In the genomic region with DNA sequence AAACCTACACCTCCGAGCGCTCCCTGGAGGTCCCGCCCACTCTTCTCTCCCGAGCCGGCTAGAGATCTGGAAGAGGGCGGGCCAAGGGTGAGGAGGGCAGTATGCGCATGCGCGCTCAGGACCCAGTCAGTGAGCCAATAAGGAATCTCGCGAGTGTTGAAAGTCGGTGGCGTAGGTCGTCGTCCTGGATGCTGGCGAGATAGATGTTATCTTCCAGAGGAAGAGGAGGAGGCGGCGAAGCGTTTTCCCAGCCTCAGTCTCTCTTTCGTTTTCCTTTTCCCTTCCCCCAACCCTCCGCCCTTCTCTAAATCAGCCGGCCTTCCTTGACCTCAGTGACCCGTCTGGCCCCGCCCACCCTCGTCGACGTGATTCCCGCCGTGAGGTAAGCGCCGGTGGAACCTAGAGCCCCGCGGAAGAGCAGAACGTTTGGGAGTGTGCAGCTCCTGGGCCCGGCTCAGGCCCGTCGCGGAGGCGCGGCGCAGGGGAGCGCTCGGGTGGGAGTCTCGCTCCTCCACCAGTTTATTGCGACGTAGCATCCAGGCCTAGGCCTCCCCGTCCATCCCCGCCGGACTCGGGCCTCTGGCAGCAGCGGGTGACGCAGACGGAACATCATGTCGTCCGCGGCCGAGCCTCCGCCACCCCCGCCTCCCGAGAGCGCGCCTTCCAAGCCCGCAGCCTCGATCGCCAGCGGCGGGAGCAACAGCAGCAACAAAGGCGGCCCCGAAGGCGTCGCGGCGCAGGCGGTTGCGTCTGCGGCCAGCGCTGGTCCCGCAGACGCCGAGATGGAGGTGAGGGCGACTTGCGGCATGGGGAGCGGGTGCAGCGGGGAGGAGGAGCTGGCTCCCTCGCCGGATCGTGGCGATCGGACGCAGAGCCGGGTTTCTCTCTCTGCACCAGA, we compare ENCODE assay signal across 1 cellular context.
TF ChIP-seq lines count a peak whose summit lies in the region.

SMARCA5 (plus strand) TSS at position 389 of the 898 bp plus-strand sequence; CDS start at position 612, 223 bp downstream.

TF ChIP-seq in HepG2, 621 proteins besides CTCF, POLR2A, EP300 and RAD21 (continued from another document and continues in another):
- TF ChIP-seq ZNF670 (CRISPR knock-in tag; IDR thresholded peaks at IDR 0.05; ENCODE audit: borderline replicate concordance) (peak; percentile 94), XRCC5 (optimal IDR thresholded peaks at IDR 0.05; ENCODE audit: low read length) (peak; percentile 60), ZNF337 (CRISPR knock-in tag; IDR thresholded peaks at IDR 0.05; ENCODE audit: borderline replicate concordance, low read depth) (peak; percentile 17; the same call in 1 of the 2 replicates), NFIB (CRISPR knock-in tag; IDR thresholded peaks at IDR 0.05; ENCODE audit: borderline replicate concordance) (no peak), GZF1 (CRISPR knock-in tag; IDR thresholded peaks at IDR 0.05) (peak; percentile 78; the same call in 1 of the 2 replicates), ARNT2 (CRISPR knock-in tag; IDR thresholded peaks at IDR 0.05; ENCODE audit: low read depth) (peak; percentile 44; the same call in 1 of the 2 replicates), HOXA3 (CRISPR knock-in tag; IDR thresholded peaks at IDR 0.05) (peak; percentile 76; the same call in 1 of the 2 replicates), ZNF33A (CRISPR knock-in tag; IDR thresholded peaks at IDR 0.05; ENCODE audit: borderline replicate concordance) (no peak), ZKSCAN5 (CRISPR knock-in tag; IDR thresholded peaks at IDR 0.05) (0 out of 2 replicates have a peak, but pooled peaks have one; percentile 22), ATF5 (CRISPR knock-in tag; IDR thresholded peaks at IDR 0.05; ENCODE audit: low read depth) (no peak), ZNF543 (CRISPR knock-in tag; IDR thresholded peaks at IDR 0.05) (peak; percentile 32; the same call in 1 of the 2 replicates), SATB2 (CRISPR knock-in tag; IDR thresholded peaks at IDR 0.05) (no peak), BORCS8-MEF2B (CRISPR knock-in tag; IDR thresholded peaks at IDR 0.05) (peak; percentile 63), MAZ (IDR thresholded peaks at IDR 0.05; ENCODE audit: borderline replicate concordance, low read depth, low read length) (peak; percentile 23; the same call in 1 of the 2 replicates), MAZ (CRISPR knock-in tag; IDR thresholded peaks at IDR 0.05; ENCODE audit: low read depth) (peak; percentile 78), ADNP (CRISPR knock-in tag; IDR thresholded peaks at IDR 0.05) (no peak), DNMT1 (CRISPR knock-in tag; IDR thresholded peaks at IDR 0.05) (no peak), MYPOP (CRISPR knock-in tag; IDR thresholded peaks at IDR 0.05) (peak; percentile 89), MIXL1 (CRISPR knock-in tag; IDR thresholded peaks at IDR 0.05) (peak; percentile 37), MED8 (CRISPR knock-in tag; IDR thresholded peaks at IDR 0.05; ENCODE audit: insufficient replicate concordance) (peak; percentile 26), SYNCRIP (IDR thresholded peaks at IDR 0.05; ENCODE audit: insufficient read depth, low read depth, low read length) (no peak), RNF2 (conservative IDR thresholded peaks at IDR 0.05; ENCODE audit: low read depth) (no peak), MEIS2 (CRISPR knock-in tag; IDR thresholded peaks at IDR 0.05) (no peak), PHF5A (CRISPR knock-in tag; IDR thresholded peaks at IDR 0.05; ENCODE audit: low read depth, unreplicated experiment) (no peak), ZNF282 (IDR thresholded peaks at IDR 0.05; ENCODE audit: partially characterized antibody) (no peak), SRSF9 (IDR thresholded peaks at IDR 0.05; ENCODE audit: borderline replicate concordance, insufficient read depth, low read depth, low read length, poor library complexity, severe bottlenecking) (no peak), KLF13 (CRISPR knock-in tag; IDR thresholded peaks at IDR 0.05) (no peak), PHB2 (IDR thresholded peaks at IDR 0.05; ENCODE audit: partially characterized antibody) (no peak), ZNF788 (CRISPR knock-in tag; IDR thresholded peaks at IDR 0.05; ENCODE audit: borderline replicate concordance) (no peak; the same call in 1 of the 2 replicates), PHF21A (CRISPR knock-in tag; IDR thresholded peaks at IDR 0.05) (no peak), FLYWCH1 (CRISPR knock-in tag; IDR thresholded peaks at IDR 0.05) (peak; percentile 64; the same call in 1 of the 2 replicates), ZNF672 (CRISPR knock-in tag; IDR thresholded peaks at IDR 0.05) (no peak), BHLHE40 (IDR thresholded peaks at IDR 0.05; ENCODE audit: low read length) (no peak), NCOA1 (CRISPR knock-in tag; IDR thresholded peaks at IDR 0.05) (no peak), SMAD1 (CRISPR knock-in tag; IDR thresholded peaks at IDR 0.05; ENCODE audit: borderline replicate concordance, low read depth) (no peak), PITX1 (CRISPR knock-in tag; IDR thresholded peaks at IDR 0.05) (peak; percentile 56), ZNF362 (CRISPR knock-in tag; IDR thresholded peaks at IDR 0.05; ENCODE audit: borderline replicate concordance) (no peak), MAF1 (CRISPR knock-in tag; IDR thresholded peaks at IDR 0.05; ENCODE audit: borderline replicate concordance) (no peak), ZNF432 (CRISPR knock-in tag; IDR thresholded peaks at IDR 0.05; ENCODE audit: borderline replicate concordance) (no peak), CREM (IDR thresholded peaks at IDR 0.05) (peak; percentile 76), CREM (CRISPR knock-in tag; IDR thresholded peaks at IDR 0.05) (no peak), ZNF263 (CRISPR knock-in tag; IDR thresholded peaks at IDR 0.05) (no peak; the same call in 1 of the 2 replicates), ZSCAN29 (CRISPR knock-in tag; conservative IDR thresholded peaks at IDR 0.05) (no peak), RXRA (CRISPR knock-in tag; IDR thresholded peaks at IDR 0.05) (no peak; the same call in 1 of the 2 replicates), GATAD2A (CRISPR knock-in tag; IDR thresholded peaks at IDR 0.05) (no peak), DNMT3B (CRISPR knock-in tag; conservative IDR thresholded peaks at IDR 0.05) (0 out of 2 replicates have a peak, but pooled peaks have one; percentile 54)
- TF ChIP-seq, protein P1, sequence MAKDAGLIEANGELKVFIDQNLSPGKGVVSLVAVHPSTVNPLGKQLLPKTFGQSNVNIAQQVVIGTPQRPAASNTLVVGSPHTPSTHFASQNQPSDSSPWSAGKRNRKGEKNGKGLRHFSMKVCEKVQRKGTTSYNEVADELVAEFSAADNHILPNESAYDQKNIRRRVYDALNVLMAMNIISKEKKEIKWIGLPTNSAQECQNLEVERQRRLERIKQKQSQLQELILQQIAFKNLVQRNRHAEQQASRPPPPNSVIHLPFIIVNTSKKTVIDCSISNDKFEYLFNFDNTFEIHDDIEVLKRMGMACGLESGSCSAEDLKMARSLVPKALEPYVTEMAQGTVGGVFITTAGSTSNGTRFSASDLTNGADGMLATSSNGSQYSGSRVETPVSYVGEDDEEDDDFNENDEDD (CRISPR knock-in tag; IDR thresholded peaks at IDR 0.05; ENCODE audit: borderline replicate concordance): no peak
- TF ChIP-seq, protein P2, sequence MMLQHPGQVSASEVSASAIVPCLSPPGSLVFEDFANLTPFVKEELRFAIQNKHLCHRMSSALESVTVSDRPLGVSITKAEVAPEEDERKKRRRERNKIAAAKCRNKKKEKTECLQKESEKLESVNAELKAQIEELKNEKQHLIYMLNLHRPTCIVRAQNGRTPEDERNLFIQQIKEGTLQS (CRISPR knock-in tag; IDR thresholded peaks at IDR 0.05): 0 out of 2 replicates have a peak, but pooled peaks have one; percentile 19
- TF ChIP-seq, protein P3, sequence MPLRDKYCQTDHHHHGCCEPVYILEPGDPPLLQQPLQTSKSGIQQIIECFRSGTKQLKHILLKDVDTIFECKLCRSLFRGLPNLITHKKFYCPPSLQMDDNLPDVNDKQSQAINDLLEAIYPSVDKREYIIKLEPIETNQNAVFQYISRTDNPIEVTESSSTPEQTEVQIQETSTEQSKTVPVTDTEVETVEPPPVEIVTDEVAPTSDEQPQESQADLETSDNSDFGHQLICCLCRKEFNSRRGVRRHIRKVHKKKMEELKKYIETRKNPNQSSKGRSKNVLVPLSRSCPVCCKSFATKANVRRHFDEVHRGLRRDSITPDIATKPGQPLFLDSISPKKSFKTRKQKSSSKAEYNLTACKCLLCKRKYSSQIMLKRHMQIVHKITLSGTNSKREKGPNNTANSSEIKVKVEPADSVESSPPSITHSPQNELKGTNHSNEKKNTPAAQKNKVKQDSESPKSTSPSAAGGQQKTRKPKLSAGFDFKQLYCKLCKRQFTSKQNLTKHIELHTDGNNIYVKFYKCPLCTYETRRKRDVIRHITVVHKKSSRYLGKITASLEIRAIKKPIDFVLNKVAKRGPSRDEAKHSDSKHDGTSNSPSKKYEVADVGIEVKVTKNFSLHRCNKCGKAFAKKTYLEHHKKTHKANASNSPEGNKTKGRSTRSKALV (CRISPR knock-in tag; IDR thresholded peaks at IDR 0.05): no peak; the same call in 1 of the 2 replicates
- TF ChIP-seq, protein P4, sequence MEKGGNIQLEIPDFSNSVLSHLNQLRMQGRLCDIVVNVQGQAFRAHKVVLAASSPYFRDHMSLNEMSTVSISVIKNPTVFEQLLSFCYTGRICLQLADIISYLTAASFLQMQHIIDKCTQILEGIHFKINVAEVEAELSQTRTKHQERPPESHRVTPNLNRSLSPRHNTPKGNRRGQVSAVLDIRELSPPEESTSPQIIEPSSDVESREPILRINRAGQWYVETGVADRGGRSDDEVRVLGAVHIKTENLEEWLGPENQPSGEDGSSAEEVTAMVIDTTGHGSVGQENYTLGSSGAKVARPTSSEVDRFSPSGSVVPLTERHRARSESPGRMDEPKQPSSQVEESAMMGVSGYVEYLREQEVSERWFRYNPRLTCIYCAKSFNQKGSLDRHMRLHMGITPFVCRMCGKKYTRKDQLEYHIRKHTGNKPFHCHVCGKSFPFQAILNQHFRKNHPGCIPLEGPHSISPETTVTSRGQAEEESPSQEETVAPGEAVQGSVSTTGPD (CRISPR knock-in tag; IDR thresholded peaks at IDR 0.05): no peak
- TF ChIP-seq, protein P5, sequence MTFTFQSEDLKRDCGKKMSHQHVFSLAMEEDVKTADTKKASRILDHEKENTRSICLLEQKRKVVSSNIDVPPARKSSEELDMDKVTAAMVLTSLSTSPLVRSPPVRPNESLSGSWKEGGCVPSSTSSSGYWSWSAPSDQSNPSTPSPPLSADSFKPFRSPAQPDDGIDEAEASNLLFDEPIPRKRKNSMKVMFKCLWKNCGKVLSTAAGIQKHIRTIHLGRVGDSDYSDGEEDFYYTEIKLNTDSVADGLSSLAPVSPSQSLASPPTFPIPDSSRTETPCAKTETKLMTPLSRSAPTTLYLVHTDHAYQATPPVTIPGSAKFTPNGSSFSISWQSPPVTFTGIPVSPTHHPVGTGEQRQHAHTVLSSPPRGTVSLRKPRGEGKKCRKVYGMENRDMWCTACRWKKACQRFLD (CRISPR knock-in tag; IDR thresholded peaks at IDR 0.05; ENCODE audit: borderline replicate concordance): no peak; the same call in 1 of the 2 replicates
- TF ChIP-seq, protein P6, sequence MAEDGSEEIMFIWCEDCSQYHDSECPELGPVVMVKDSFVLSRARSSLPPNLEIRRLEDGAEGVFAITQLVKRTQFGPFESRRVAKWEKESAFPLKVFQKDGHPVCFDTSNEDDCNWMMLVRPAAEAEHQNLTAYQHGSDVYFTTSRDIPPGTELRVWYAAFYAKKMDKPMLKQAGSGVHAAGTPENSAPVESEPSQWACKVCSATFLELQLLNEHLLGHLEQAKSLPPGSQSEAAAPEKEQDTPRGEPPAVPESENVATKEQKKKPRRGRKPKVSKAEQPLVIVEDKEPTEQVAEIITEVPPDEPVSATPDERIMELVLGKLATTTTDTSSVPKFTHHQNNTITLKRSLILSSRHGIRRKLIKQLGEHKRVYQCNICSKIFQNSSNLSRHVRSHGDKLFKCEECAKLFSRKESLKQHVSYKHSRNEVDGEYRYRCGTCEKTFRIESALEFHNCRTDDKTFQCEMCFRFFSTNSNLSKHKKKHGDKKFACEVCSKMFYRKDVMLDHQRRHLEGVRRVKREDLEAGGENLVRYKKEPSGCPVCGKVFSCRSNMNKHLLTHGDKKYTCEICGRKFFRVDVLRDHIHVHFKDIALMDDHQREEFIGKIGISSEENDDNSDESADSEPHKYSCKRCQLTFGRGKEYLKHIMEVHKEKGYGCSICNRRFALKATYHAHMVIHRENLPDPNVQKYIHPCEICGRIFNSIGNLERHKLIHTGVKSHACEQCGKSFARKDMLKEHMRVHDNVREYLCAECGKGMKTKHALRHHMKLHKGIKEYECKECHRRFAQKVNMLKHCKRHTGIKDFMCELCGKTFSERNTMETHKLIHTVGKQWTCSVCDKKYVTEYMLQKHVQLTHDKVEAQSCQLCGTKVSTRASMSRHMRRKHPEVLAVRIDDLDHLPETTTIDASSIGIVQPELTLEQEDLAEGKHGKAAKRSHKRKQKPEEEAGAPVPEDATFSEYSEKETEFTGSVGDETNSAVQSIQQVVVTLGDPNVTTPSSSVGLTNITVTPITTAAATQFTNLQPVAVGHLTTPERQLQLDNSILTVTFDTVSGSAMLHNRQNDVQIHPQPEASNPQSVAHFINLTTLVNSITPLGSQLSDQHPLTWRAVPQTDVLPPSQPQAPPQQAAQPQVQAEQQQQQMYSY (CRISPR knock-in tag; IDR thresholded peaks at IDR 0.05): no peak
